ENCODE assay signal across 31 cellular contexts in the genomic region with DNA sequence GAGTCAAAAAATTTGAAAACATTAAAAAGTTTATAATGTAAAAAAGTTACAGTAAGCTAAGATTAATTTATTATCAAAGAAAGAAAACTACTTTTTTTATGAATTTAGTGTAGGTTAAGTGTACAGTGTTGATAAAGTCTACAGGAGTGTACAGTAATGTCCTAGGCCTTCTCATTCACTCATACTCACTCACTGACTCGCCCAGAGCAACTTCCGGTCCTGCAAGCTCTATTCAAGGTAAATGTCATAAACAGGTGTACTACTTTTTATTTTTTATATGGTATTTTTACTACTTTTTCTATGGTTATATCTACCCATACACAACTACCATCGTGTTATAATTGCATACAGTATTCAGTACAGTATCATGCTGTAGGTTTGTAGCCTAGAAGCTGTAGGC.
"Had no signal": no experiment of that assay in that cellular context is flagged by ENCODE, and none has a peak within 500 bp of the region (broad histone marks: within the 10 kb centered on the region; RNA-seq: fewer than 3 reads in every experiment).

No MANE protein-coding gene starts in this region.

- H2AFZ ChIP-seq: PC-9 had no signal

- H3K4me2 ChIP-seq: PC-9 had no signal

- H3K4me1 ChIP-seq: body of pancreas, breast epithelium, SJCRH30 had no signal

- H3K27me3 ChIP-seq: adrenal gland, body of pancreas, breast epithelium, SJCRH30 had no signal

- FAIRE-seq: astrocyte had no signal

- H3K27ac ChIP-seq: adrenal gland, body of pancreas, breast epithelium, PC-9, SJCRH30, SK-N-MC had no signal

- ATAC-seq: activated CD8-positive, alpha-beta T cell treated with anti-CD3 and anti-CD28 coated beads for 36 hours; activated naive CD4-positive, alpha-beta T cell treated with anti-CD3 and anti-CD28 coated beads, Interleukin-2, amount 50 U/mL, for 72 hours; body of pancreas had no signal

- DNase-seq: activated CD4-positive, alpha-beta T cell treated with anti-CD3 and anti-CD28 coated beads, Interleukin-2, amount 10 ng/mL, durations not matched to agents 24 days and 14 days; activated CD4-positive, alpha-beta T cell treated with anti-CD3 and anti-CD28 coated beads, Interleukin-2, amount 50 U/mL, for 4 hours; activated CD8-positive, alpha-beta T cell treated with anti-CD3 and anti-CD28 coated beads for 36 hours; activated gamma-delta T cell treated with Interleukin-2 at 50 U/mL for 16 hours; activated naive CD4-positive, alpha-beta T cell treated with anti-CD3 and anti-CD28 coated beads for 36 hours; activated T-cell treated with anti-CD3 and anti-CD28 coated beads, Interleukin-2, amount 50 U/mL, for 24 hours; adrenal gland; body of pancreas; caudate nucleus; cerebellar nuclear complex; Kasumi-1; KG1; MM.1S; MV-4-11; NCI-H1092; NCI-H1436 treated with DMSO at 0.1 percent for 48 hours; NCI-H1694 treated with DMSO at 0.1 percent for 48 hours; NCI-H2029; NCI-H345; NCI-H510A; NCI-H526; NCI-H748 treated with DMSO at 0.1 percent for 48 hours; NK-92 treated with Interleukin-12 subunit alpha and Interleukin-12 subunit beta, amount 100 ng/mL, for 24 hours; PC-9; SHP77; SJCRH30; T1000 had no signal

- H3K4me3 ChIP-seq: adrenal gland, body of pancreas, breast epithelium, PC-9, SJCRH30, SK-N-MC had no signal

- H3K9me3 ChIP-seq: adrenal gland, body of pancreas, breast epithelium, SJCRH30 had no signal

- H3K36me3 ChIP-seq: adrenal gland, breast epithelium, SJCRH30 had no signal
